10 cellular contexts compared by ENCODE assay signal in genomic region chr6:129893513-129894098, GRCh38. TPM values are rescaled to one million over a fixed set of nuclear protein-coding genes. Genes with fewer than 3 reads are reported as not detected.
DNase-seq lines count a peak whose midpoint lies in the region; ATAC-seq and TF ChIP-seq lines count a peak whose summit lies in the region.
"Had no signal": no experiment of that assay in that cellular context is flagged by ENCODE, and none has a peak within 500 bp of the region (broad histone marks: within the 10 kb centered on the region; RNA-seq: fewer than 3 reads in every experiment).

No MANE protein-coding gene starts in this region.

- peak; percentile 54 for DNase-seq in COLO829 (ENCODE audit: low spot score)
- DNase-seq in HT-29 (ENCODE audit: low spot score) = peak; percentile 47
- DNase-seq in astrocyte of the spinal cord (ENCODE audit: low read depth, low spot score) = peak; percentile 43
- peak; percentile 59 for DNase-seq in medulla oblongata (ENCODE audit: extremely low spot score)
- DNase-seq in HuH-7 (ENCODE audit: low spot score) = no peak
- no peak for DNase-seq in effector CD8-positive, alpha-beta T cell (lab: John Stamatoyannopoulos, UW)
- no peak for DNase-seq in Ammon's horn (ENCODE audit: low spot score)
- DNase-seq: activated T-cell treated with anti-CD3 and anti-CD28 coated beads for 4 hours, NCI-H1694 treated with DMSO at 0.1 percent for 48 hours had no signal

- no peak for ATAC-seq in GM18868 (IDR thresholded peaks at IDR 0.05; ENCODE audit: unreplicated experiment)

- TF ChIP-seq CTCF in astrocyte of the spinal cord (IDR thresholded peaks at IDR 0.05; ENCODE audit: low read depth, low read length) = peak; percentile 49

- no peak overlapping the region for H3K4me3 ChIP-seq in astrocyte of the spinal cord (ENCODE audit: low read depth, low read length)

- in situ Hi-C loops in astrocyte of the spinal cord (cut with HindIII; ENCODE audit: low sequenced_read_pairs) = no loop called here

RNA-seq across cellular contexts. Expression of gene TMEM244, which starts 32.5 kb away (rescaled TPM):
- total RNA-seq in HT-29 (2014; rRNA removed; shearing (Covaris generic)) = not detected in 2 replicates

Comparison
In these comparisons a context has a peak if more than half of its experiments do, and no peak if none do; other contexts are left out.
1. DNase-seq: peak in COLO829 (single experiment), HT-29 (single experiment), astrocyte of the spinal cord (single experiment) and medulla oblongata (single experiment); none in HuH-7 (single experiment), effector CD8-positive, alpha-beta T cell (single experiment) and Ammon's horn (single experiment).